ENCODE assay signal across 8 cellular contexts in the genomic region with DNA sequence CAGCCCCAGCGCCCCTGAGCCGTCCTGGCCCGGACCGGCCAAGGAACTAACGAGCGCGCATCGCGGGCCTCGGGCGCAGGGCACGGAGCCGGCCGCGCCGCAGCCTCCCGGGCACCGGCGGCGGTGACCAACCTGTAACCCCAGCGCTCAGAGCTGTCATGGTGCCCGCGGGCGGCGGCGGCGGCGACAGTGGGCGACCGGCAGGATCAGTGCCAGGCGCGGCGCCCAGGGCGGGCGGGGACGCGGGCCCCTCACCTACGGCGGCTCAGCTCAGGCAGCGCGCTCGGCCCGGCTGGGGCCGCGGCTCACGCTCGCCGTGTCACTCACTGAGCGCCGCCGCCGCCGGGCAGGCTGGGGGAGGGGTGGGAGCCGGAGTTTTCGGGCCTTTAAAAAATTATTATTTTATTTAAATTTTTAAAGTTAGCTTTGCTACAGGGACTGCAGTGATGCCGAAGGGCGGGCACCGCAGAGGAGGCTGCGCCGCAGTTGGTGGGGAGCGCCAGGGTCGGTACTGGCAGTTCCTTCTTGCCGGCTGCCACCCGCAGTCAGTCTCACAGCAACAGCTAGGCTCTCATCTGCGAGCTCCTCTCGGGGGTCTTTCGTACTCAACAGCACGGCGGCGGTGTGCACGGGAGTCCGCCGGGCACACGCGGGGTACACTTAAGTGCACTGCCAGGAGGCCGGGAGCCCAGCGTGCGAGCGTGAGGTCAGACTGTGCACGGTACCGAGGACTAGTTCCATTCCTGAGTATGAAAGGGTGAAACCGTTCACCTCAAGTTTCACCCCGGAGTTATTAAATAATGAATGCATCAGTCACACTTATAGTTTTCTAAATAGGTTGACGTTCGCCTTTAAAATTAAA.
A peak's percentile ranks its signal among the peaks of the same experiment; 100 is the strongest.
DNase-seq lines count a peak whose midpoint lies in the region; ATAC-seq and TF ChIP-seq lines count a peak whose summit lies in the region.

A gene (minus strand): TSS at position 328 of the 862 bp plus-strand sequence. CDS start 17,382 bp downstream, outside the sequence.

- H3K4me3 ChIP-seq in AG10803 (ENCODE audit: low read length), result peak within 1 kb of the TSS; percentile 69
- peak within 1 kb of the TSS; percentile 59 for H3K4me3 ChIP-seq in iPS-15b (ENCODE audit: low read depth, low read length)
- H3K4me3 ChIP-seq in skeletal muscle cell (ENCODE audit: low read depth, low read length), result peak within 1 kb of the TSS; percentile 61

- H3K36me3 ChIP-seq in iPS-15b (ENCODE audit: control insufficient read depth, insufficient read depth, low read length), result no peaks in the 10 kb centered on the region

- H3K9me3 ChIP-seq in iPS-15b (ENCODE audit: control insufficient read depth, insufficient read depth, low read length), result no peaks in the 10 kb centered on the region

- no peak for TF ChIP-seq CTCF in AG10803 (conservative IDR thresholded peaks at IDR 0.05; ENCODE audit: low read length)

- no peak within 1 kb of the TSS for H3K9ac ChIP-seq in iPS-15b (ENCODE audit: low read depth, low read length)

- ATAC-seq in HG03432 (IDR thresholded peaks at IDR 0.05; ENCODE audit: unreplicated experiment) (peak; percentile 55), HG03342 (IDR thresholded peaks at IDR 0.05; ENCODE audit: unreplicated experiment) (no peak), HG03108 (IDR thresholded peaks at IDR 0.05; ENCODE audit: unreplicated experiment) (no peak)

- DNase-seq in AG10803 (ENCODE audit: low read depth) (no peak), anterior cingulate cortex (lab: John Stamatoyannopoulos, UW) (peak in 47 of 58 donors; percentile 9 to 77 (median 58)), skeletal muscle cell (ENCODE audit: low read depth) (no peak)
- no peak for DNase-seq in stimulated activated CD4-positive, alpha-beta T cell treated with anti-CD3 and anti-CD28 coated beads, Interleukin-12 subunit alpha, Interleukin-12 subunit beta, amount 100 ng/mL, for 4 hours

- no peaks in the 10 kb centered on the region for H3K4me1 ChIP-seq in iPS-15b (ENCODE audit: control insufficient read depth, insufficient read depth, low read length)

- H3K27me3 ChIP-seq in iPS-15b (ENCODE audit: control insufficient read depth, insufficient read depth, low read length), result peaks cover 27% of the 10 kb centered on the region

Comparison
In these comparisons a context has a peak if more than half of its experiments do, and no peak if none do; other contexts are left out.
1. DNase-seq: peak in anterior cingulate cortex (47 of 58); none in AG10803 (single experiment), skeletal muscle cell (single experiment) and stimulated activated CD4-positive, alpha-beta T cell treated with anti-CD3 and anti-CD28 coated beads, Interleukin-12 subunit alpha, Interleukin-12 subunit beta, amount 100 ng/mL, for 4 hours (single experiment).
2. Peak in every context shown above with its lines, with median percentiles within 50 percentile points of each other: H3K4me3 ChIP-seq.